Comparison of ENCODE assay signal across 14 cellular contexts in the genomic region with DNA sequence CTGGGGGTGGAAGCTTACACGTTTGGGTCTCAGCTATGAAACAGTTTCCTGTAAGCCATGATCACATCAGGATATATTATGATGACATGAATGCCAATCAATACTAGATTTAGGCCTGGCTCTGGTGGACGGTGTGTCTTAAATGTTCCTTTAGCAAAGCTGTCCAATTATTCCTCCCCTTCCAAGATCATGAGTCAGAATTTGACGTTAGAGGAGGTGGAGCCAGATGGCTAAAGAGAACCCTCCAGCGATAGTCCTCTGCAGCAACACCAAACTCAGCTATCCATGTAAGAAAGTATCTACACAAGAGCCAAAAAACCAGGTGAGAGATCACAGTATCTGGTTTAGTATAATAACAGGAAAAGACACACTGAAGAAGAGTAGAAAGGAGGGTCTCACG. TPM values are rescaled to one million over a fixed set of nuclear protein-coding genes. Genes with fewer than 3 reads are reported as not detected.
A peak's percentile ranks its signal among the peaks of the same experiment; 100 is the strongest.
DNase-seq lines count a peak whose midpoint lies in the region; ATAC-seq and TF ChIP-seq lines count a peak whose summit lies in the region.
"Had no signal": no experiment of that assay in that cellular context is flagged by ENCODE, and none has a peak within 500 bp of the region (broad histone marks: within the 10 kb centered on the region; RNA-seq: fewer than 3 reads in every experiment).

No MANE protein-coding gene starts in this region.

- no peak overlapping the region for H4K8ac ChIP-seq in trophoblast cell (ENCODE audit: low read depth, low read length)

- H4K20me1 ChIP-seq in PC-3 (ENCODE audit: low read length) = no peaks in the 10 kb centered on the region

- H3K4me1 ChIP-seq in PC-3 (ENCODE audit: insufficient read depth, low read length) (no peaks in the 10 kb centered on the region), trophoblast cell (ENCODE audit: control insufficient read depth in 1 of 2, insufficient read depth in 2 of 2, low read length in 2 of 2) (peaks cover 0 to 2% of the 10 kb centered on the region in 2 experiments), testis (no peaks in the 10 kb centered on the region)
- H3K4me1 ChIP-seq: Peyer's patch, right lobe of liver had no signal

- peak; percentile 27; the same call in 1 of the 2 replicates for ATAC-seq in PC-3
- ATAC-seq in GM21526 (IDR thresholded peaks at IDR 0.05; ENCODE audit: low FRiP score, unreplicated experiment) = no peak

- no CpG with 5 or more reads among the region's 5 CpGs for WGBS in trophoblast cell (ENCODE audit: extremely low coverage, insufficient coverage, insufficient read length)
- WGBS in testis, 2 donors = 77 to 92% methylated on average over 5 of the region's 5 CpGs

- H3K9me3 ChIP-seq in PC-3 (ENCODE audit: low read length) = no peaks in the 10 kb centered on the region
- H3K9me3 ChIP-seq in trophoblast cell (ENCODE audit: insufficient read depth, low read depth, low read length) = no peaks in the 10 kb centered on the region
- no peaks in the 10 kb centered on the region for H3K9me3 ChIP-seq in testis
- H3K9me3 ChIP-seq: Peyer's patch, right lobe of liver had no signal

- no peak overlapping the region for H3K4ac ChIP-seq in trophoblast cell (ENCODE audit: low read depth, low read length)

- no peak overlapping the region for H3K23ac ChIP-seq in trophoblast cell (ENCODE audit: low read length)

- no peaks in the 10 kb centered on the region for H3K9me2 ChIP-seq in PC-3 (replicated peaks; ENCODE audit: low read length)

- H3K36me3 ChIP-seq in PC-3 (ENCODE audit: low read depth, low read length) = peaks cover 17% of the 10 kb centered on the region; the same call in 1 of the 2 replicates
- peaks cover 0 to 5% of the 10 kb centered on the region in 2 experiments for H3K36me3 ChIP-seq in trophoblast cell (ENCODE audit: control insufficient read depth in 1 of 2, insufficient read depth in 2 of 2, low read length in 2 of 2)
- no peaks in the 10 kb centered on the region for H3K36me3 ChIP-seq in testis (ENCODE audit: low read depth, missing control alignments)

- intact Hi-C loops in PC-3 (cut with micrococcal nuclease) (loop anchor here (10.0 kb wide), 1 partner anchor 682 kb away; no protein-coding TSS in a partner anchor), testis (cut with DNase I; ENCODE audit: low total_unique reads) (no loop called here)

- no peak overlapping the region for H4K91ac ChIP-seq in trophoblast cell (ENCODE audit: low read depth, low read length)

- H3K27me3 ChIP-seq in PC-3 (ENCODE audit: low read length) (no peaks in the 10 kb centered on the region), trophoblast cell (ENCODE audit: insufficient read depth, low read length) (no peaks in the 10 kb centered on the region), testis (no peaks in the 10 kb centered on the region)
- H3K27me3 ChIP-seq: Peyer's patch, right lobe of liver had no signal

- H3K79me2 ChIP-seq in PC-3 (ENCODE audit: low read length) = no peaks in the 10 kb centered on the region
- H3K79me2 ChIP-seq in trophoblast cell (ENCODE audit: control insufficient read depth, insufficient read depth, low read length, poor library complexity) = no peaks in the 10 kb centered on the region

- H3K27ac ChIP-seq in PC-3 (ENCODE audit: low read length) (no peak overlapping the region), trophoblast cell (ENCODE audit: low read depth, low read length) (no peak overlapping the region), testis (no peak overlapping the region)
- H3K27ac ChIP-seq: Peyer's patch, right lobe of liver had no signal

- POLR2A ChIA-PET in PC-3 (lab: Charles Lee; ENCODE audit: unreplicated experiment) = no interaction called here

- no peak overlapping the region for H2BK120ac ChIP-seq in trophoblast cell (ENCODE audit: insufficient read depth, low read length, poor library complexity)

- no peak overlapping the region for H3K4me3 ChIP-seq in PC-3 (ENCODE audit: low read length)
- no peak overlapping the region for H3K4me3 ChIP-seq in trophoblast cell (ENCODE audit: low read depth, low read length)
- no peak overlapping the region for H3K4me3 ChIP-seq in testis
- H3K4me3 ChIP-seq: Peyer's patch, right lobe of liver had no signal

- no TSS peak for BruUV-seq in PC-3 (replicated peaks; lab: Mats Ljungman, UMichigan)

- H2AFZ ChIP-seq in PC-3 (ENCODE audit: low read length) (no peak overlapping the region), trophoblast cell (ENCODE audit: insufficient read depth, low read length, poor library complexity) (no peak overlapping the region)

- CTCF ChIA-PET in PC-3 (lab: Charles Lee) = interaction anchor here (2.2 kb wide), 1 partner anchor 296 kb away, joined by 9 read pairs; no protein-coding TSS in a partner anchor

- no peak overlapping the region for H3K14ac ChIP-seq in trophoblast cell (ENCODE audit: low read length)

- H3F3A ChIP-seq in PC-3 (ENCODE audit: low read length, unreplicated experiment) = no peaks in the 10 kb centered on the region

- no peak overlapping the region for H4K12ac ChIP-seq in trophoblast cell (ENCODE audit: low read depth, low read length)

- TF ChIP-seq CTCF in PC-3 (conservative IDR thresholded peaks at IDR 0.05; ENCODE audit: low read depth, low read length) (no peak), testis (IDR thresholded peaks at IDR 0.05) (no peak)

- no peak overlapping the region for H3K4me2 ChIP-seq in PC-3 (ENCODE audit: low read length)
- no peak overlapping the region for H3K4me2 ChIP-seq in trophoblast cell (ENCODE audit: low read length)

- no peak for TF ChIP-seq POLR2A in testis (IDR thresholded peaks at IDR 0.05)

- no peak overlapping the region for H2BK5ac ChIP-seq in trophoblast cell (ENCODE audit: low read depth, low read length, poor library complexity)

- no peak overlapping the region for H3K18ac ChIP-seq in trophoblast cell (ENCODE audit: low read length)

- no peak overlapping the region for H2BK12ac ChIP-seq in trophoblast cell (ENCODE audit: low read length)

- DNase-seq in EH (ENCODE audit: low read depth) = peak; percentile 63
- DNase-seq in PC-3 = peak; percentile 31
- DNase-seq in fibroblast of gingiva (ENCODE audit: low read depth) = peak; percentile 66
- peak; percentile 9 to 67 for DNase-seq in trophoblast cell
- DNase-seq in pons (ENCODE audit: low spot score) = no peak
- no peak for DNase-seq in testis
- DNase-seq in stimulated activated naive CD4-positive, alpha-beta T cell (lab: John Stamatoyannopoulos, UW) = no peak
- DNase-seq: amygdala; CD8-positive, alpha-beta memory T cell; NCI-H146; NCI-H510A treated with DMSO at 0.1 percent for 48 hours; Peyer's patch; right lobe of liver had no signal

- no peaks in the 10 kb centered on the region for H3K79me1 ChIP-seq in trophoblast cell (ENCODE audit: low read length)

- H3K9ac ChIP-seq in PC-3 (ENCODE audit: low read length) (no peak overlapping the region), trophoblast cell (ENCODE audit: low read length) (no peak overlapping the region)

- no peak overlapping the region for H2AK5ac ChIP-seq in trophoblast cell (ENCODE audit: low read length)

RNA-seq across cellular contexts. Expression of gene PACC1, which starts 47.8 kb away (rescaled TPM):
- total RNA-seq in PC-3 (2014; rRNA removed) (18.7 and 37.5 TPM in 2 replicates), testis (10 to 100 TPM; 10.2 to 13.4 TPM)
- 5.9 and 6.2 TPM in 2 replicates for polyA plus RNA-seq in trophoblast cell (2013)
- polyA plus RNA-seq in testis (ENCODE audit: insufficient read depth, low read depth, low replicate concordance) = 15.9 TPM

Comparison
In these comparisons a context has a peak if more than half of its experiments do, and no peak if none do; other contexts are left out.
1. DNase-seq: peak in EH (single experiment), PC-3 (single experiment), fibroblast of gingiva (single experiment) and trophoblast cell (2 of 2); none in pons (single experiment), testis (single experiment) and stimulated activated naive CD4-positive, alpha-beta T cell (0 of 6).